Comparison of ENCODE assay signal across 1 cellular context in the genomic region with DNA sequence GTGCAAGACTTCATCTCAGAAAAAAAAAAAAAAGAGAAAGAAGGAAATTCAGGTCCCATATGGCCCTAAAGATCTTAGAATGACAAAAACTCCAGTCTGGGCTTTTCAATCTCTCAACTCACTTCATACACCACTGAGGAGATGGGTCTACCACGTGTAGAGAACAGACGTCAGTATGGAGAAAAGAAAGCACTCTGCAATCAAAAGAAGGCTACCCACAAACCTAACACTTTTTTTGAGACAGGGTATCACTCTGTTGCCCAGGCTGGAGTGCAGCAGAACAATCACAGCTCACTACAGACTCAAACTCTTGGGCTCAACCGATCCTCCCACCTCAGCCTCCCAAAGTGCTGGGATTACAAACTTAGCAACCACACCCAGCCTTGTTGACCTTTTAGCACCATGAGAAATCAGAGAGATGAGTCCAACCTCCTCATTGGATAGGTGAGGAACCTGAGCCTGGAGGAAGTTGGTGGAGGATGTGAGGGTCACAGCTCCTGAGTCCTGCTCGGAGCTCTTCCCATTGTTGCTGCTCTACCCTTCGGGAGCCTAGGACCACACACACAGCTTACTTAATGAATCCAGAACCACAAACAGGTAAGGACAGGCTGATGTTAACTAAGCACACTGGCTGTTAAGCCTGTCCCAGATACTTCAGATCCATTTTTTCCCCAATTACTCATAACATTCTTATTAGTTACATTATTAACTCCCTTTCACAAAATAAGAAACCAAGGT.
TF ChIP-seq lines count a peak whose summit lies in the region.

No MANE protein-coding gene starts in this region.

TF ChIP-seq in HepG2, 621 proteins besides CTCF, POLR2A, EP300 and RAD21:
- 0 out of 2 replicates have a peak, but pooled peaks have one; percentile 4 for TF ChIP-seq RARA (CRISPR knock-in tag; IDR thresholded peaks at IDR 0.05)
- no peak for TF ChIP-seq ZNF570 (CRISPR knock-in tag; IDR thresholded peaks at IDR 0.05; ENCODE audit: borderline replicate concordance)
- TF ChIP-seq, protein P1, sequence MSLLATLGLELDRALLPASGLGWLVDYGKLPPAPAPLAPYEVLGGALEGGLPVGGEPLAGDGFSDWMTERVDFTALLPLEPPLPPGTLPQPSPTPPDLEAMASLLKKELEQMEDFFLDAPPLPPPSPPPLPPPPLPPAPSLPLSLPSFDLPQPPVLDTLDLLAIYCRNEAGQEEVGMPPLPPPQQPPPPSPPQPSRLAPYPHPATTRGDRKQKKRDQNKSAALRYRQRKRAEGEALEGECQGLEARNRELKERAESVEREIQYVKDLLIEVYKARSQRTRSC (CRISPR knock-in tag; IDR thresholded peaks at IDR 0.05; ENCODE audit: low read depth): no peak
- no peak for TF ChIP-seq CHCHD3 (CRISPR knock-in tag; IDR thresholded peaks at IDR 0.05)
- no peak for TF ChIP-seq HMGA1 (CRISPR knock-in tag; conservative IDR thresholded peaks at IDR 0.05)
- TF ChIP-seq RCOR2 (CRISPR knock-in tag; IDR thresholded peaks at IDR 0.05): 0 out of 2 replicates have a peak, but pooled peaks have one; percentile 26
- 0 out of 2 replicates have a peak, but pooled peaks have one; percentile 43 for TF ChIP-seq NFIB (CRISPR knock-in tag; IDR thresholded peaks at IDR 0.05; ENCODE audit: borderline replicate concordance)
- TF ChIP-seq, protein P2, sequence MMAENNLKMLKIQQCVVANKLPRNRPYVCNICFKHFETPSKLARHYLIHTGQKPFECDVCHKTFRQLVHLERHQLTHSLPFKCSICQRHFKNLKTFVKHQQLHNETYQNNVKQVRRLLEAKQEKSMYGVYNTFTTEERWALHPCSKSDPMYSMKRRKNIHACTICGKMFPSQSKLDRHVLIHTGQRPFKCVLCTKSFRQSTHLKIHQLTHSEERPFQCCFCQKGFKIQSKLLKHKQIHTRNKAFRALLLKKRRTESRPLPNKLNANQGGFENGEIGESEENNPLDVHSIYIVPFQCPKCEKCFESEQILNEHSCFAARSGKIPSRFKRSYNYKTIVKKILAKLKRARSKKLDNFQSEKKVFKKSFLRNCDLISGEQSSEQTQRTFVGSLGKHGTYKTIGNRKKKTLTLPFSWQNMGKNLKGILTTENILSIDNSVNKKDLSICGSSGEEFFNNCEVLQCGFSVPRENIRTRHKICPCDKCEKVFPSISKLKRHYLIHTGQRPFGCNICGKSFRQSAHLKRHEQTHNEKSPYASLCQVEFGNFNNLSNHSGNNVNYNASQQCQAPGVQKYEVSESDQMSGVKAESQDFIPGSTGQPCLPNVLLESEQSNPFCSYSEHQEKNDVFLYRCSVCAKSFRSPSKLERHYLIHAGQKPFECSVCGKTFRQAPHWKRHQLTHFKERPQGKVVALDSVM (CRISPR knock-in tag; IDR thresholded peaks at IDR 0.05): peak; percentile 83
- TF ChIP-seq FOXA1 (IDR thresholded peaks at IDR 0.05): no peak
- peak; percentile 41; the same call in 1 of the 2 replicates for TF ChIP-seq FOXA1 (CRISPR knock-in tag; IDR thresholded peaks at IDR 0.05)
- no peak for TF ChIP-seq MAFF (IDR thresholded peaks at IDR 0.05; ENCODE audit: low read depth, low read length)
- peak; percentile 25; the same call in 1 of the 2 replicates for TF ChIP-seq FOSL2 (CRISPR knock-in tag; IDR thresholded peaks at IDR 0.05)
- no peak for TF ChIP-seq ZNF577 (CRISPR knock-in tag; IDR thresholded peaks at IDR 0.05; ENCODE audit: borderline replicate concordance, low read depth)
- 0 out of 2 replicates have a peak, but pooled peaks have one; percentile 26 for TF ChIP-seq CBX5 (CRISPR knock-in tag; IDR thresholded peaks at IDR 0.05; ENCODE audit: borderline replicate concordance)
- TF ChIP-seq FOXA3 (CRISPR knock-in tag; IDR thresholded peaks at IDR 0.05): peak; percentile 39; the same call in 1 of the 2 replicates
- TF ChIP-seq ZSCAN22 (CRISPR knock-in tag; IDR thresholded peaks at IDR 0.05): no peak
- TF ChIP-seq, protein P3, sequence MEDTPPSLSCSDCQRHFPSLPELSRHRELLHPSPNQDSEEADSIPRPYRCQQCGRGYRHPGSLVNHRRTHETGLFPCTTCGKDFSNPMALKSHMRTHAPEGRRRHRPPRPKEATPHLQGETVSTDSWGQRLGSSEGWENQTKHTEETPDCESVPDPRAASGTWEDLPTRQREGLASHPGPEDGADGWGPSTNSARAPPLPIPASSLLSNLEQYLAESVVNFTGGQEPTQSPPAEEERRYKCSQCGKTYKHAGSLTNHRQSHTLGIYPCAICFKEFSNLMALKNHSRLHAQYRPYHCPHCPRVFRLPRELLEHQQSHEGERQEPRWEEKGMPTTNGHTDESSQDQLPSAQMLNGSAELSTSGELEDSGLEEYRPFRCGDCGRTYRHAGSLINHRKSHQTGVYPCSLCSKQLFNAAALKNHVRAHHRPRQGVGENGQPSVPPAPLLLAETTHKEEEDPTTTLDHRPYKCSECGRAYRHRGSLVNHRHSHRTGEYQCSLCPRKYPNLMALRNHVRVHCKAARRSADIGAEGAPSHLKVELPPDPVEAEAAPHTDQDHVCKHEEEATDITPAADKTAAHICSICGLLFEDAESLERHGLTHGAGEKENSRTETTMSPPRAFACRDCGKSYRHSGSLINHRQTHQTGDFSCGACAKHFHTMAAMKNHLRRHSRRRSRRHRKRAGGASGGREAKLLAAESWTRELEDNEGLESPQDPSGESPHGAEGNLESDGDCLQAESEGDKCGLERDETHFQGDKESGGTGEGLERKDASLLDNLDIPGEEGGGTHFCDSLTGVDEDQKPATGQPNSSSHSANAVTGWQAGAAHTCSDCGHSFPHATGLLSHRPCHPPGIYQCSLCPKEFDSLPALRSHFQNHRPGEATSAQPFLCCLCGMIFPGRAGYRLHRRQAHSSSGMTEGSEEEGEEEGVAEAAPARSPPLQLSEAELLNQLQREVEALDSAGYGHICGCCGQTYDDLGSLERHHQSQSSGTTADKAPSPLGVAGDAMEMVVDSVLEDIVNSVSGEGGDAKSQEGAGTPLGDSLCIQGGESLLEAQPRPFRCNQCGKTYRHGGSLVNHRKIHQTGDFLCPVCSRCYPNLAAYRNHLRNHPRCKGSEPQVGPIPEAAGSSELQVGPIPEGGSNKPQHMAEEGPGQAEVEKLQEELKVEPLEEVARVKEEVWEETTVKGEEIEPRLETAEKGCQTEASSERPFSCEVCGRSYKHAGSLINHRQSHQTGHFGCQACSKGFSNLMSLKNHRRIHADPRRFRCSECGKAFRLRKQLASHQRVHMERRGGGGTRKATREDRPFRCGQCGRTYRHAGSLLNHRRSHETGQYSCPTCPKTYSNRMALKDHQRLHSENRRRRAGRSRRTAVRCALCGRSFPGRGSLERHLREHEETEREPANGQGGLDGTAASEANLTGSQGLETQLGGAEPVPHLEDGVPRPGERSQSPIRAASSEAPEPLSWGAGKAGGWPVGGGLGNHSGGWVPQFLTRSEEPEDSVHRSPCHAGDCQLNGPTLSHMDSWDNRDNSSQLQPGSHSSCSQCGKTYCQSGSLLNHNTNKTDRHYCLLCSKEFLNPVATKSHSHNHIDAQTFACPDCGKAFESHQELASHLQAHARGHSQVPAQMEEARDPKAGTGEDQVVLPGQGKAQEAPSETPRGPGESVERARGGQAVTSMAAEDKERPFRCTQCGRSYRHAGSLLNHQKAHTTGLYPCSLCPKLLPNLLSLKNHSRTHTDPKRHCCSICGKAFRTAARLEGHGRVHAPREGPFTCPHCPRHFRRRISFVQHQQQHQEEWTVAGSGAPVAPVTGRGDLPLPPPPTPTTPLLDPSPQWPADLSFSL (CRISPR knock-in tag; IDR thresholded peaks at IDR 0.05): no peak
- TF ChIP-seq NR2F6 (IDR thresholded peaks at IDR 0.05): 0 out of 2 replicates have a peak, but pooled peaks have one; percentile 10
- no peak for TF ChIP-seq NR2F6 (CRISPR knock-in tag; IDR thresholded peaks at IDR 0.05)
- TF ChIP-seq ZMYM3 (CRISPR knock-in tag; IDR thresholded peaks at IDR 0.05): 0 out of 2 replicates have a peak, but pooled peaks have one; percentile 30
- TF ChIP-seq, protein P4, sequence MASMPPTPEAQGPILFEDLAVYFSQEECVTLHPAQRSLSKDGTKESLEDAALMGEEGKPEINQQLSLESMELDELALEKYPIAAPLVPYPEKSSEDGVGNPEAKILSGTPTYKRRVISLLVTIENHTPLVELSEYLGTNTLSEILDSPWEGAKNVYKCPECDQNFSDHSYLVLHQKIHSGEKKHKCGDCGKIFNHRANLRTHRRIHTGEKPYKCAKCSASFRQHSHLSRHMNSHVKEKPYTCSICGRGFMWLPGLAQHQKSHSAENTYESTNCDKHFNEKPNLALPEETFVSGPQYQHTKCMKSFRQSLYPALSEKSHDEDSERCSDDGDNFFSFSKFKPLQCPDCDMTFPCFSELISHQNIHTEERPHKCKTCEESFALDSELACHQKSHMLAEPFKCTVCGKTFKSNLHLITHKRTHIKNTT (CRISPR knock-in tag; IDR thresholded peaks at IDR 0.05): no peak
- TF ChIP-seq TEAD3 (CRISPR knock-in tag; optimal IDR thresholded peaks at IDR 0.05; ENCODE audit: borderline replicate concordance): peak; percentile 30
- no peak for TF ChIP-seq ZNF749 (CRISPR knock-in tag; IDR thresholded peaks at IDR 0.05; ENCODE audit: borderline replicate concordance)
